25 cellular contexts compared by ENCODE assay signal in genomic region chr9:86682240-86682639, GRCh38.
DNase-seq lines count a peak whose midpoint lies in the region; ATAC-seq and TF ChIP-seq lines count a peak whose summit lies in the region.
"Had no signal": no experiment of that assay in that cellular context is flagged by ENCODE, and none has a peak within 500 bp of the region (broad histone marks: within the 10 kb centered on the region; RNA-seq: fewer than 3 reads in every experiment).

No MANE protein-coding gene starts in this region.

- no peaks in the 10 kb centered on the region for H3K9me3 Mint-ChIP-seq in activated T-cell treated with anti-CD3 and anti-CD28 coated beads, Interleukin-2, amount 50 U/mL, for 4 hours
- no peaks in the 10 kb centered on the region for H3K9me3 Mint-ChIP-seq in activated naive CD8-positive, alpha-beta T cell treated with anti-CD3 and anti-CD28 coated beads, Interleukin-2, amount 50 U/mL, for 24 hours
- no peaks in the 10 kb centered on the region for H3K9me3 Mint-ChIP-seq in stimulated activated memory B cell treated with anti-CD40 and anti-IgM and Interleukin-4, amounts not matched to agents 10 μg/mL and 1 μg/mL and 100 μg/mL, for 72 hours
- H3K9me3 Mint-ChIP-seq: nephron had no signal

- H3K4me1 Mint-ChIP-seq in activated T-cell treated with anti-CD3 and anti-CD28 coated beads, Interleukin-2, amount 50 U/mL, for 4 hours (ENCODE audit: low read depth): no peaks in the 10 kb centered on the region
- H3K4me1 Mint-ChIP-seq in activated naive CD8-positive, alpha-beta T cell treated with anti-CD3 and anti-CD28 coated beads, Interleukin-2, amount 50 U/mL, for 24 hours: no peaks in the 10 kb centered on the region
- H3K4me1 Mint-ChIP-seq in stimulated activated memory B cell treated with anti-CD40 and anti-IgM and Interleukin-4, amounts not matched to agents 10 μg/mL and 1 μg/mL and 100 μg/mL, for 72 hours: no peaks in the 10 kb centered on the region
- H3K4me1 Mint-ChIP-seq: CD14-positive monocyte had no signal

- no peak overlapping the region for H3K4me2 ChIP-seq in Loucy (ENCODE audit: low read depth, low read length, poor library complexity, severe bottlenecking)

- H3K4me1 ChIP-seq in Loucy (ENCODE audit: insufficient read depth, low read length, poor library complexity, severe bottlenecking): no peaks in the 10 kb centered on the region
- H3K4me1 ChIP-seq: right atrium auricular region, upper lobe of left lung had no signal

- TF ChIP-seq CTCF in Loucy (conservative IDR thresholded peaks at IDR 0.05; ENCODE audit: low read length): no peak

- ATAC-seq in activated T-cell treated with anti-CD3 and anti-CD28 coated beads, Interleukin-2, amount 50 U/mL, for 4 hours: no peak
- ATAC-seq in activated naive CD8-positive, alpha-beta T cell treated with anti-CD3 and anti-CD28 coated beads, Interleukin-2, amount 50 U/mL, for 24 hours: no peak
- ATAC-seq in stimulated activated memory B cell treated with anti-CD40 and anti-IgM and Interleukin-4, amounts not matched to agents 10 μg/mL and 1 μg/mL and 100 μg/mL, for 72 hours: no peak
- ATAC-seq in HG02973 (IDR thresholded peaks at IDR 0.05; ENCODE audit: unreplicated experiment): no peak
- ATAC-seq in GM18498 (IDR thresholded peaks at IDR 0.05; ENCODE audit: unreplicated experiment): no peak
- no peak for ATAC-seq in GM18861 (IDR thresholded peaks at IDR 0.05; ENCODE audit: unreplicated experiment)
- ATAC-seq: left lobe of liver had no signal

- H3K79me2 ChIP-seq in Loucy (ENCODE audit: insufficient read depth, low read length): no peaks in the 10 kb centered on the region

- no peak overlapping the region for H3K4me3 ChIP-seq in Loucy (ENCODE audit: low read length, poor library complexity, severe bottlenecking)
- H3K4me3 ChIP-seq: MG63, ovary, right atrium auricular region, upper lobe of left lung had no signal

- H3F3A ChIP-seq in Loucy (ENCODE audit: low read depth): no peaks in the 10 kb centered on the region

- no peaks in the 10 kb centered on the region for H3K36me3 Mint-ChIP-seq in activated T-cell treated with anti-CD3 and anti-CD28 coated beads, Interleukin-2, amount 50 U/mL, for 4 hours (ENCODE audit: insufficient read depth)
- no peaks in the 10 kb centered on the region for H3K36me3 Mint-ChIP-seq in activated naive CD8-positive, alpha-beta T cell treated with anti-CD3 and anti-CD28 coated beads, Interleukin-2, amount 50 U/mL, for 24 hours (ENCODE audit: low read depth)
- H3K36me3 Mint-ChIP-seq in stimulated activated memory B cell treated with anti-CD40 and anti-IgM and Interleukin-4, amounts not matched to agents 10 μg/mL and 1 μg/mL and 100 μg/mL, for 72 hours: no peaks in the 10 kb centered on the region
- H3K36me3 Mint-ChIP-seq: CD14-positive monocyte had no signal

- peak overlapping the region; percentile 72; the same call in 1 of the 2 replicates for H2AFZ ChIP-seq in Loucy (ENCODE audit: low read length)

- no peaks in the 10 kb centered on the region for H3K27me3 ChIP-seq in Loucy (ENCODE audit: insufficient read depth, low read length, poor library complexity, severe bottlenecking)
- H3K27me3 ChIP-seq: MG63, ovary, right atrium auricular region, upper lobe of left lung had no signal

- no peak overlapping the region for H3K27ac Mint-ChIP-seq in activated naive CD8-positive, alpha-beta T cell treated with anti-CD3 and anti-CD28 coated beads, Interleukin-2, amount 50 U/mL, for 24 hours
- H3K27ac Mint-ChIP-seq in stimulated activated memory B cell treated with anti-CD40 and anti-IgM and Interleukin-4, amounts not matched to agents 10 μg/mL and 1 μg/mL and 100 μg/mL, for 72 hours: no peak overlapping the region

- peak overlapping the region; percentile 48 for H3K4me3 Mint-ChIP-seq in activated T-cell treated with anti-CD3 and anti-CD28 coated beads, Interleukin-2, amount 50 U/mL, for 4 hours
- peak overlapping the region; percentile 47 for H3K4me3 Mint-ChIP-seq in activated naive CD8-positive, alpha-beta T cell treated with anti-CD3 and anti-CD28 coated beads, Interleukin-2, amount 50 U/mL, for 24 hours
- H3K4me3 Mint-ChIP-seq in stimulated activated memory B cell treated with anti-CD40 and anti-IgM and Interleukin-4, amounts not matched to agents 10 μg/mL and 1 μg/mL and 100 μg/mL, for 72 hours: peak overlapping the region; percentile 32
- H3K4me3 Mint-ChIP-seq: CD14-positive monocyte, nephron had no signal

- H3K9me3 ChIP-seq in Loucy (ENCODE audit: insufficient read depth, low read depth, low read length): no peaks in the 10 kb centered on the region
- H3K9me3 ChIP-seq: MG63, ovary, right atrium auricular region, upper lobe of left lung had no signal

- DNase-seq in activated T-cell treated with anti-CD3 and anti-CD28 coated beads, Interleukin-2, amount 50 U/mL, for 4 hours: no peak
- DNase-seq in activated T-cell treated with anti-CD3 and anti-CD28 coated beads, Interleukin-2, amount 50 U/mL, for 48 hours: no peak
- DNase-seq in activated naive CD8-positive, alpha-beta T cell treated with anti-CD3 and anti-CD28 coated beads, Interleukin-2, amount 50 U/mL, for 24 hours: no peak
- DNase-seq: ACHN; activated naive CD4-positive, alpha-beta T cell; DMS53; erythroblast; foreskin fibroblast; MG63; NCI-H146; NCI-H2171 treated with DMSO at 0.1 percent for 48 hours; NCI-H526 treated with DMSO at 0.1 percent for 48 hours; ovary; RPMI8226; T1000; upper lobe of left lung had no signal

- H4K20me1 ChIP-seq in Loucy (ENCODE audit: insufficient read depth, low read length, poor library complexity, severe bottlenecking): no peaks in the 10 kb centered on the region

- H3K27me3 Mint-ChIP-seq in activated T-cell treated with anti-CD3 and anti-CD28 coated beads, Interleukin-2, amount 50 U/mL, for 4 hours (ENCODE audit: low read depth): peaks cover 6% of the 10 kb centered on the region
- no peaks in the 10 kb centered on the region for H3K27me3 Mint-ChIP-seq in activated naive CD8-positive, alpha-beta T cell treated with anti-CD3 and anti-CD28 coated beads, Interleukin-2, amount 50 U/mL, for 24 hours
- no peaks in the 10 kb centered on the region for H3K27me3 Mint-ChIP-seq in stimulated activated memory B cell treated with anti-CD40 and anti-IgM and Interleukin-4, amounts not matched to agents 10 μg/mL and 1 μg/mL and 100 μg/mL, for 72 hours

- H3K9me2 ChIP-seq in Loucy (replicated peaks; ENCODE audit: low read depth, low read length): no peaks in the 10 kb centered on the region

- H3K36me3 ChIP-seq in Loucy (ENCODE audit: insufficient read depth, low read length): no peaks in the 10 kb centered on the region
- H3K36me3 ChIP-seq: MG63, ovary, right atrium auricular region, upper lobe of left lung had no signal

- H3K9ac ChIP-seq in Loucy (ENCODE audit: low read depth, low read length, poor library complexity, severe bottlenecking): no peak overlapping the region
